8 cellular contexts compared by ENCODE assay signal in genomic region chr2:71130325-71131260, GRCh38. TPM values are rescaled to one million over a fixed set of nuclear protein-coding genes. Genes with fewer than 3 reads are reported as not detected.
A peak's percentile ranks its signal among the peaks of the same experiment; 100 is the strongest.
DNase-seq lines count a peak whose midpoint lies in the region; ATAC-seq, FAIRE-seq and TF ChIP-seq lines count a peak whose summit lies in the region.

MPHOSPH10 (plus strand) TSS chr2:71130634; CDS start chr2:71130666, 32 bp downstream.

- ATAC-seq in GM18508 (IDR thresholded peaks at IDR 0.05; ENCODE audit: insufficient read depth, unreplicated experiment) = peak; percentile 81
- ATAC-seq in HG02938 (IDR thresholded peaks at IDR 0.05; ENCODE audit: unreplicated experiment) = peak; percentile 91

- H3K4me3 ChIP-seq in astrocyte of the cerebellum (ENCODE audit: low read depth, low read length) (peak within 1 kb of the TSS; percentile 78), hepatocyte (peak within 1 kb of the TSS; percentile 81)

- peaks cover 15% of the 10 kb centered on the region for H3K4me1 ChIP-seq in hepatocyte (ENCODE audit: insufficient read depth)

- H2AFZ ChIP-seq in hepatocyte = peak within 1 kb of the TSS; percentile 92

- peak; percentile 85 for DNase-seq in NCI-H1694 (lab: John Stamatoyannopoulos, UW)
- DNase-seq in T-helper 22 cell (ENCODE audit: low read depth) = peak; percentile 77
- peak; percentile 74 for DNase-seq in astrocyte of the cerebellum (ENCODE audit: low read depth)
- peak; percentile 94 for DNase-seq in hepatocyte (ENCODE audit: low spot score)
- DNase-seq in retina = peak; percentile 97
- DNase-seq in D721Med (ENCODE audit: insufficient read length, low spot score) = no peak

- no peaks in the 10 kb centered on the region for H3K9me3 ChIP-seq in hepatocyte (ENCODE audit: low read depth)

- peak within 1 kb of the TSS; percentile 91 for H3K27ac ChIP-seq in hepatocyte

- TF ChIP-seq CTCF in astrocyte of the cerebellum (IDR thresholded peaks at IDR 0.05; ENCODE audit: low read depth, low read length, missing control alignments) = no peak
- no peak for TF ChIP-seq CTCF in hepatocyte (IDR thresholded peaks at IDR 0.05; ENCODE audit: poor library complexity)
- no peak for TF ChIP-seq CTCF in D721Med (IDR thresholded peaks at IDR 0.05; ENCODE audit: insufficient read depth, missing control alignments)

- WGBS in hepatocyte (ENCODE audit: low lambda C conversion rate, missing lambda C conversion rate) = under 1% methylated on average over 52 of the region's 52 CpGs

- H3K79me2 ChIP-seq in hepatocyte = peaks cover 73% of the 10 kb centered on the region

- FAIRE-seq in D721Med (lab: Jason Lieb, UNC) = no peak

- H3K9me2 ChIP-seq in hepatocyte (replicated peaks; ENCODE audit: insufficient read depth) = no peaks in the 10 kb centered on the region

- no peaks in the 10 kb centered on the region for H3K27me3 ChIP-seq in hepatocyte

- H3K4me2 ChIP-seq in hepatocyte = peak within 1 kb of the TSS; percentile 91

- H3K36me3 ChIP-seq in hepatocyte (replicated peaks; ENCODE audit: insufficient read depth, low read depth) = no peaks in the 10 kb centered on the region

- in situ Hi-C loops in astrocyte of the cerebellum (cut with HindIII; ENCODE audit: low sequenced_read_pairs) = no loop called here

- peaks cover 6% of the 10 kb centered on the region for H4K20me1 ChIP-seq in hepatocyte (ENCODE audit: insufficient read depth, poor library complexity, severe bottlenecking)

RNA-seq across cellular contexts. Expression of gene MPHOSPH10, which starts in this region (rescaled TPM):
- 17.0 and 21.6 TPM in 2 replicates for total RNA-seq in hepatocyte
- polyA plus RNA-seq in hepatocyte = 18.8 and 25.3 TPM in 2 replicates
